In the genomic region with DNA sequence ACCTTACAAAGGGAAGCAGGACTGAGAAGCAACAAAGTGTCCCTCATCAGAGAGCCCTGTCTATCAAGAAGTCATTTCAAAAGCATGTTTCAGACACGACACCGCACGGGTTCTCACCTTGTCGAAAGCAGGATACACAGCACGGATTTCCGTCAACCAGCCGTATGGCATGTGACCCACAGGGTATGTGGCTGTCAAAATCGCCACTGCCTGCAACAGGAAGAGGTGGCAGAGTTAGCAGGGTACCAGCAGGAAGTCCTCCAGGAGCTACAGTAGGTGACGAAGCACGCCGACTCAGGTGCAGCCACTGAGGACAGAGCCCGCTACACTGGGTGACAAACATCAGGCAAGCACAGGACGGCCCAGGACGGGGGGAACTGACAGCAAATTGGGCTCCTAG, we compare ENCODE assay signal across 17 cellular contexts.
DNase-seq lines count a peak whose midpoint lies in the region; ATAC-seq and TF ChIP-seq lines count a peak whose summit lies in the region.
"Had no signal": no experiment of that assay in that cellular context is flagged by ENCODE, and none has a peak within 500 bp of the region (broad histone marks: within the 10 kb centered on the region; RNA-seq: fewer than 3 reads in every experiment).

No MANE protein-coding gene starts in this region.

- H3K4me1 ChIP-seq in BLaER1 treated with 17β-estradiol and CSF1 and Interleukin-3, amounts not matched to agents 10 nM and 100 nM: peaks cover 18 to 64% (median 55%) of the 10 kb centered on the region in 10 experiments
- peaks cover 39% of the 10 kb centered on the region for H3K4me1 ChIP-seq in psoas muscle
- H3K4me1 ChIP-seq: BE2C, left lung, uterus had no signal

- TF ChIP-seq CTCF in psoas muscle (IDR thresholded peaks at IDR 0.05): no peak

- peaks cover 2 to 4% of the 10 kb centered on the region in 2 donors for H3K36me3 Mint-ChIP-seq in activated T-cell treated with anti-CD3 and anti-CD28 coated beads, Interleukin-2, amount 50 U/mL, for 72 hours (ENCODE audit: insufficient read depth in 2 of 2)
- H3K36me3 Mint-ChIP-seq: WTC11 had no signal

- intact Hi-C loops in psoas muscle (cut with DNase I): no loop called here

- H3K9me3 Mint-ChIP-seq in activated T-cell treated with anti-CD3 and anti-CD28 coated beads, Interleukin-2, amount 50 U/mL, for 72 hours: no peaks in the 10 kb centered on the region
- H3K9me3 Mint-ChIP-seq: activated naive CD4-positive, alpha-beta T cell treated with anti-CD3 and anti-CD28 coated beads, Interleukin-2, amount 50 U/mL, for 72 hours; WTC11 had no signal

- H3K4me3 ChIP-seq in BLaER1 treated with 17β-estradiol and CSF1 and Interleukin-3, amounts not matched to agents 10 nM and 100 nM: no peak overlapping the region
- H3K4me3 ChIP-seq in psoas muscle: no peak overlapping the region
- H3K4me3 ChIP-seq: cardiac muscle cell, left lung, uterus had no signal

- H3K27me3 Mint-ChIP-seq in activated T-cell treated with anti-CD3 and anti-CD28 coated beads, Interleukin-2, amount 50 U/mL, for 72 hours (ENCODE audit: low read depth): no peaks in the 10 kb centered on the region

- no peak overlapping the region for H3K27ac Mint-ChIP-seq in activated T-cell treated with anti-CD3 and anti-CD28 coated beads, Interleukin-2, amount 50 U/mL, for 72 hours
- H3K27ac Mint-ChIP-seq: activated naive CD4-positive, alpha-beta T cell treated with anti-CD3 and anti-CD28 coated beads, Interleukin-2, amount 50 U/mL, for 72 hours; WTC11 had no signal

- ATAC-seq in activated T-cell treated with anti-CD3 and anti-CD28 coated beads, Interleukin-2, amount 50 U/mL, for 72 hours (replicated peaks in 1 of 2): peak; percentile 65 to 81
- ATAC-seq in psoas muscle (peak in 2 of 4 donors; percentile 8 to 11), HG02763 (IDR thresholded peaks at IDR 0.05; ENCODE audit: unreplicated experiment) (no peak), HG03025 (IDR thresholded peaks at IDR 0.05; ENCODE audit: low FRiP score, unreplicated experiment) (no peak)
- ATAC-seq: HCT116, left lung, WTC11 had no signal

- H3K27ac ChIP-seq in BLaER1 treated with 17β-estradiol and CSF1 and Interleukin-3, amounts not matched to agents 10 nM and 100 nM: no peak overlapping the region
- H3K27ac ChIP-seq in KOPT-K1 (ENCODE audit: low read depth, low read length, poor library complexity, severe bottlenecking): peak overlapping the region; percentile 47
- H3K27ac ChIP-seq in psoas muscle: peak overlapping the region; percentile 86
- H3K27ac ChIP-seq: cardiac muscle cell, left lung, uterus had no signal

- no peak overlapping the region for H3K4me3 Mint-ChIP-seq in activated T-cell treated with anti-CD3 and anti-CD28 coated beads, Interleukin-2, amount 50 U/mL, for 72 hours
- H3K4me3 Mint-ChIP-seq: WTC11 had no signal

- peak overlapping the region in 9 of 11 experiments; percentile 13 to 88 (median 78); a peak in 18 of 22 replicates for H3K4me2 ChIP-seq in BLaER1 treated with 17β-estradiol and CSF1 and Interleukin-3, amounts not matched to agents 10 nM and 100 nM

- DNase-seq in activated T-cell treated with anti-CD3 and anti-CD28 coated beads, Interleukin-2, amount 50 U/mL, for 72 hours: peak; percentile 6 to 23
- DNase-seq in psoas muscle: no peak
- DNase-seq in NCI-H526 treated with DMSO at 0.1 percent for 48 hours (lab: John Stamatoyannopoulos, UW): no peak
- no peak for DNase-seq in NCI-H82 treated with DMSO at 0.1 percent for 48 hours (lab: John Stamatoyannopoulos, UW; ENCODE audit: unreplicated experiment)
- DNase-seq: BE2C; left lung; NCI-H774; stimulated activated naive CD4-positive, alpha-beta T cell treated with Interleukin-2 at 50 U/mL for 16 hours; uterus had no signal

- H4K20me1 ChIP-seq in BLaER1 treated with 17β-estradiol and CSF1 and Interleukin-3, amounts not matched to agents 10 nM and 100 nM: peaks cover 0 to 39% (median 5%) of the 10 kb centered on the region in 11 experiments; a peak in 7 of 22 replicates

- no peaks in the 10 kb centered on the region for H3K27me3 ChIP-seq in BLaER1 treated with 17β-estradiol and CSF1 and Interleukin-3, amounts not matched to agents 10 nM and 100 nM
- no peaks in the 10 kb centered on the region for H3K27me3 ChIP-seq in psoas muscle (ENCODE audit: insufficient read depth in 3 of 3, low read length in 2 of 3)
- H3K27me3 ChIP-seq: BE2C, cardiac muscle cell, left lung, uterus had no signal

- H3K36me3 ChIP-seq in BLaER1 treated with 17β-estradiol and CSF1 and Interleukin-3, amounts not matched to agents 10 nM and 100 nM: peaks cover 47 to 99% (median 58%) of the 10 kb centered on the region in 11 experiments
- H3K36me3 ChIP-seq in KOPT-K1 (ENCODE audit: insufficient read depth, low read length): peaks cover 14% of the 10 kb centered on the region
- peaks cover 0 to 44% of the 10 kb centered on the region in 2 donors for H3K36me3 ChIP-seq in psoas muscle (ENCODE audit: insufficient read depth in 1 of 2, low read depth in 1 of 2)
- H3K36me3 ChIP-seq: uterus had no signal

- H3K9ac ChIP-seq in BLaER1 treated with 17β-estradiol and CSF1 and Interleukin-3, amounts not matched to agents 10 nM and 100 nM: peak overlapping the region in 1 of 11 experiments; percentile 21; a peak in 1 of 22 replicates

- WGBS in psoas muscle, 3 donors: 84 to 95% (median 89%) methylated on average over 14 of the region's 14 CpGs

- H3K4me1 Mint-ChIP-seq in activated T-cell treated with anti-CD3 and anti-CD28 coated beads, Interleukin-2, amount 50 U/mL, for 72 hours (ENCODE audit: low read depth): peaks cover 24% of the 10 kb centered on the region

- H3K9me3 ChIP-seq in BLaER1 treated with 17β-estradiol and CSF1 and Interleukin-3, amounts not matched to agents 10 nM and 100 nM (replicated peaks in 1 of 11): no peaks in the 10 kb centered on the region
- H3K9me3 ChIP-seq in KOPT-K1 (ENCODE audit: insufficient read depth, low read length, poor library complexity, severe bottlenecking) (no peaks in the 10 kb centered on the region), psoas muscle (no peaks in the 10 kb centered on the region)
- H3K9me3 ChIP-seq: BE2C, left lung, uterus had no signal

Comparison
In these comparisons a context has a peak if more than half of its experiments do, and no peak if none do; other contexts are left out.
1. H3K27ac ChIP-seq: peak in KOPT-K1 (single experiment) and psoas muscle (single experiment); none in BLaER1 treated with 17β-estradiol and CSF1 and Interleukin-3, amounts not matched to agents 10 nM and 100 nM (0 of 11).
2. ATAC-seq: peak in activated T-cell treated with anti-CD3 and anti-CD28 coated beads, Interleukin-2, amount 50 U/mL, for 72 hours (2 of 2); none in HG02763 (single experiment) and HG03025 (single experiment).
3. DNase-seq: peak in activated T-cell treated with anti-CD3 and anti-CD28 coated beads, Interleukin-2, amount 50 U/mL, for 72 hours (2 of 2); none in psoas muscle (0 of 2), NCI-H526 treated with DMSO at 0.1 percent for 48 hours (single experiment) and NCI-H82 treated with DMSO at 0.1 percent for 48 hours (single experiment).